Comparison of ENCODE assay signal across 24 cellular contexts in the genomic region with DNA sequence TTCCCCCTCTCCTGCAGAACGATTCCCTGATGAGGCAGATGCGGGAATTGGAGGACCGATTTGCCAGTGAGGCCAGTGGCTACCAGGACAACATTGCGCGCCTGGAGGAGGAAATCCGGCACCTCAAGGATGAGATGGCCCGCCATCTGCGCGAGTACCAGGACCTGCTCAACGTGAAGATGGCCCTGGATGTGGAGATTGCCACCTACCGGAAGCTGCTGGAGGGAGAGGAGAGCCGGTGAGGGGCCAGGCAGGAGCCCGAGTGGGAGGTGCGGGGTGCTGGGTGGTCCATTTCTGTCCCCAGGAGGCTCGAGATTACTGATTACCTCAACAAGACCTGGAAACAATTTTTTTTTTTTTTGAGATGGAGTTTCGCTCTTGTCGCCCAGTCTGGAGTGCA. TPM values are rescaled to one million over a fixed set of nuclear protein-coding genes. Genes with fewer than 3 reads are reported as not detected.
A peak's percentile ranks its signal among the peaks of the same experiment; 100 is the strongest.
DNase-seq lines count a peak whose midpoint lies in the region; ATAC-seq and TF ChIP-seq lines count a peak whose summit lies in the region.
"Had no signal": no experiment of that assay in that cellular context is flagged by ENCODE, and none has a peak within 500 bp of the region (broad histone marks: within the 10 kb centered on the region; RNA-seq: fewer than 3 reads in every experiment).

No MANE protein-coding gene starts in this region.

- no peaks in the 10 kb centered on the region for H3K9me3 ChIP-seq in right atrium auricular region
- H3K9me3 ChIP-seq in stomach = no peaks in the 10 kb centered on the region
- H3K9me3 ChIP-seq in aorta (ENCODE audit: control insufficient read depth, low read length) = no peaks in the 10 kb centered on the region
- H3K9me3 ChIP-seq: MG63 had no signal

- peak overlapping the region; percentile 59 to 60 for H3K4me3 ChIP-seq in right atrium auricular region
- peak overlapping the region; percentile 41 to 60 (median 51) for H3K4me3 ChIP-seq in stomach
- H3K4me3 ChIP-seq in aorta (ENCODE audit: low read length in 2 of 2) = no peak overlapping the region
- H3K4me3 ChIP-seq: GM23248, MG63 had no signal

- TF ChIP-seq POLR2A in stomach (IDR thresholded peaks at IDR 0.05) = no peak

- TF ChIP-seq CTCF in right atrium auricular region (IDR thresholded peaks at IDR 0.05) = no peak
- no peak for TF ChIP-seq CTCF in stomach (IDR thresholded peaks at IDR 0.05)

- H3K27ac Mint-ChIP-seq in stimulated activated naive CD8-positive, alpha-beta T cell treated with anti-CD3 and anti-CD28 coated beads, Interleukin-15, amount 100 ng/mL, for 72 hours = no peak overlapping the region
- H3K27ac Mint-ChIP-seq: CD14-positive monocyte had no signal

- WGBS in stomach, 5 donors = 71 to 86% (median 84%) methylated on average over 14 to 17 of the region's 17 CpGs
- 92 to 94% methylated on average over 17 of the region's 17 CpGs for WGBS in aorta, 2 donors

- H3K27me3 ChIP-seq in right atrium auricular region = peaks cover 0 to 5% of the 10 kb centered on the region in 2 donors
- peaks cover 0 to 61% (median 41%) of the 10 kb centered on the region in 3 donors for H3K27me3 ChIP-seq in stomach
- H3K27me3 ChIP-seq in aorta (ENCODE audit: control insufficient read depth in 1 of 2, insufficient read depth in 2 of 2, low read length in 1 of 2) = no peaks in the 10 kb centered on the region
- H3K27me3 ChIP-seq: MG63 had no signal

- H3K36me3 ChIP-seq in right atrium auricular region (peaks cover 78% of the 10 kb centered on the region), stomach (peaks cover 0 to 36% (median 11%) of the 10 kb centered on the region in 4 donors), aorta (ENCODE audit: control insufficient read depth in 1 of 2, insufficient read depth in 2 of 2, low read length in 1 of 2) (no peaks in the 10 kb centered on the region)
- H3K36me3 ChIP-seq: MG63 had no signal

- no peaks in the 10 kb centered on the region for H3K9me3 Mint-ChIP-seq in stimulated activated naive CD8-positive, alpha-beta T cell treated with anti-CD3 and anti-CD28 coated beads, Interleukin-15, amount 100 ng/mL, for 72 hours

- DNase-seq in epidermal melanocyte (ENCODE audit: insufficient read length, low spot score) = peak; percentile 8
- DNase-seq in right atrium auricular region (ENCODE audit: low spot score) = no peak
- DNase-seq in posterior vena cava (ENCODE audit: low spot score) = peak; percentile 62
- no peak for DNase-seq in stomach
- DNase-seq in NCI-H1930 (lab: John Stamatoyannopoulos, UW) = no peak
- no peak for DNase-seq in aorta
- no peak for DNase-seq in stimulated activated naive CD8-positive, alpha-beta T cell treated with anti-CD3 and anti-CD28 coated beads, Interleukin-15, amount 100 ng/mL, for 72 hours
- DNase-seq in hippocampal formation (lab: John Stamatoyannopoulos, UW) = no peak
- DNase-seq: ACHN; AML-193; DMS 273 treated with DMSO at 0.1 percent for 48 hours; GF-D8; GM23248; HCEC 1CT; IMR-90; Karpas-422; MG63; NCI-H1092; NCI-H345; NCI-H69; NK-92 treated with Interleukin-12 subunit alpha and Interleukin-12 subunit beta, amount 100 ng/mL, for 24 hours had no signal

- intact Hi-C loops in posterior vena cava (cut with DNase I) (no loop called here), stomach (cut with DNase I; ENCODE audit: low total_unique reads) (no loop called here), aorta (cut with DNase I) (no loop called here)

- ATAC-seq in aorta (ENCODE audit: low FRiP score) = no peak
- no peak for ATAC-seq in stimulated activated naive CD8-positive, alpha-beta T cell treated with anti-CD3 and anti-CD28 coated beads, Interleukin-15, amount 100 ng/mL, for 72 hours

- H3K4me3 Mint-ChIP-seq in stimulated activated naive CD8-positive, alpha-beta T cell treated with anti-CD3 and anti-CD28 coated beads, Interleukin-15, amount 100 ng/mL, for 72 hours = no peak overlapping the region
- H3K4me3 Mint-ChIP-seq: CD14-positive monocyte had no signal

- H3K27ac ChIP-seq in right atrium auricular region (peak overlapping the region; percentile 92 to 96), stomach (peak overlapping the region in 3 of 5 donors; percentile 81 to 91 (median 85)), aorta (ENCODE audit: low read depth in 1 of 2, low read length in 2 of 2) (no peak overlapping the region)
- H3K27ac ChIP-seq: GM23248 had no signal

- H3K27me3 Mint-ChIP-seq in stimulated activated naive CD8-positive, alpha-beta T cell treated with anti-CD3 and anti-CD28 coated beads, Interleukin-15, amount 100 ng/mL, for 72 hours = peaks cover 68% of the 10 kb centered on the region

- H3K4me1 Mint-ChIP-seq in stimulated activated naive CD8-positive, alpha-beta T cell treated with anti-CD3 and anti-CD28 coated beads, Interleukin-15, amount 100 ng/mL, for 72 hours = peaks cover 14% of the 10 kb centered on the region

- TF ChIP-seq EP300 in stomach (IDR thresholded peaks at IDR 0.05) = no peak

- H3K4me1 ChIP-seq in right atrium auricular region = peaks cover 0 to 30% of the 10 kb centered on the region in 2 donors
- peaks cover 8 to 27% (median 15%) of the 10 kb centered on the region in 4 donors for H3K4me1 ChIP-seq in stomach
- H3K4me1 ChIP-seq in aorta (ENCODE audit: control insufficient read depth in 1 of 2, insufficient read depth in 2 of 2, low read length in 2 of 2) = no peaks in the 10 kb centered on the region

RNA-seq across cellular contexts. Expression of a gene that starts 3.1 kb away (rescaled TPM):
- total RNA-seq in right atrium auricular region (over 10,000 TPM; 12,280 to 13,654 TPM), posterior vena cava (1,000 to 10,000 TPM; 6,561 to 7,652 TPM), stomach (1,000 to 10,000 TPM; 1,078 to 5,539 (median 2,913) TPM), aorta (100 to 1,000 TPM; 282 to 314 TPM)
- polyA plus RNA-seq in stomach (100 to 1,000 TPM; 122 to 803 (median 204) TPM), aorta (100 to 1,000 TPM in 1 of 2 donors, 10 to 100 TPM in 1; 22.5 to 145 TPM)
- total RNA-seq: HT1080, OCI-LY7 had no signal

RNA-seq across cellular contexts. Expression of a gene that starts 13.3 kb away (rescaled TPM):
- total RNA-seq in right atrium auricular region (10 to 100 TPM; 82.2 to 90.8 TPM), posterior vena cava (100 to 1,000 TPM; 175 to 217 TPM), stomach (100 to 1,000 TPM in 1 of 5 donors, 10 to 100 TPM in 3, 1 to 10 TPM in 1; 7.4 to 106 (median 30.4) TPM), aorta (100 to 1,000 TPM; 261 to 453 TPM)
- polyA plus RNA-seq in stomach (10 to 100 TPM in 1 of 3 donors, 1 to 10 TPM in 2; 9.8 to 65.1 (median 9.9) TPM), aorta (1,000 to 10,000 TPM in 1 of 2 donors, 10 to 100 TPM in 1; 81.6 to 1,108 TPM)
- polyA plus RNA-seq: CD14-positive monocyte had no signal

RNA-seq across cellular contexts. Expression of a gene that starts 33.6 kb away (rescaled TPM):
- total RNA-seq in right atrium auricular region (10 to 100 TPM; 48.1 to 51.2 TPM), posterior vena cava (10 to 100 TPM; 41.9 to 44.0 TPM), stomach (100 to 1,000 TPM in 1 of 5 donors, 10 to 100 TPM in 4; 32.7 to 147 (median 46.4) TPM), aorta (10 to 100 TPM; 40.8 to 60.2 TPM)
- polyA plus RNA-seq in stomach (100 to 1,000 TPM in 2 of 3 donors, 10 to 100 TPM in 1; 69.2 to 114 (median 105) TPM), aorta (100 to 1,000 TPM in 1 of 2 donors, 10 to 100 TPM in 1; 64.7 to 127 TPM)

Comparison
In these comparisons a context has a peak if more than half of its experiments do, and no peak if none do; other contexts are left out.
1. DNase-seq: peak in epidermal melanocyte (single experiment) and posterior vena cava (single experiment); none in right atrium auricular region (single experiment), stomach (single experiment), NCI-H1930 (0 of 2), aorta (0 of 2), stimulated activated naive CD8-positive, alpha-beta T cell treated with anti-CD3 and anti-CD28 coated beads, Interleukin-15, amount 100 ng/mL, for 72 hours (0 of 2) and hippocampal formation (0 of 2).
2. H3K27ac ChIP-seq: peak in right atrium auricular region (2 of 2) and stomach (3 of 5); none in aorta (0 of 2).
3. H3K4me3 ChIP-seq: peak in right atrium auricular region (2 of 2) and stomach (4 of 4); none in aorta (0 of 2).